23 cellular contexts compared by ENCODE assay signal in genomic region chr5:138210985-138211384, GRCh38. TPM values are rescaled to one million over a fixed set of nuclear protein-coding genes. Genes with fewer than 3 reads are reported as not detected.
DNase-seq lines count a peak whose midpoint lies in the region; ATAC-seq and TF ChIP-seq lines count a peak whose summit lies in the region.
"Had no signal": no experiment of that assay in that cellular context is flagged by ENCODE, and none has a peak within 500 bp of the region (broad histone marks: within the 10 kb centered on the region; RNA-seq: fewer than 3 reads in every experiment).

No MANE protein-coding gene starts in this region.

- H3K4me1 ChIP-seq in CD4-positive, CD25-positive, alpha-beta regulatory T cell (ENCODE audit: control insufficient read depth, insufficient read depth, low read length, poor library complexity, severe bottlenecking): peaks cover 27% of the 10 kb centered on the region
- H3K4me1 ChIP-seq in PC-9 (replicated peaks; ENCODE audit: insufficient read depth): peaks cover 8% of the 10 kb centered on the region
- H3K4me1 ChIP-seq: SJCRH30 had no signal

- no TSS peak for BruUV-seq in PC-9 (replicated peaks; lab: Mats Ljungman, UMichigan)

- peaks cover 15% of the 10 kb centered on the region for H3K36me3 Mint-ChIP-seq in activated CD4-positive, alpha-beta memory T cell treated with anti-CD3 and anti-CD28 coated beads for 36 hours
- peaks cover 18% of the 10 kb centered on the region for H3K36me3 Mint-ChIP-seq in activated CD4-positive, alpha-beta memory T cell treated with anti-CD3 and anti-CD28 coated beads, Interleukin-2, amount 10 ng/mL, durations not matched to agents 7 days and 5 days (ENCODE audit: low read depth)
- peaks cover 8% of the 10 kb centered on the region for H3K36me3 Mint-ChIP-seq in CD4-positive, CD25-positive, alpha-beta regulatory T cell
- H3K36me3 Mint-ChIP-seq in T-cell: peaks cover 9% of the 10 kb centered on the region
- H3K36me3 Mint-ChIP-seq in naive B cell: peaks cover 0 to 4% of the 10 kb centered on the region in 2 donors
- H3K36me3 Mint-ChIP-seq in chondrocyte (ENCODE audit: low read depth): no peaks in the 10 kb centered on the region

- H3K27ac ChIP-seq in CD4-positive, CD25-positive, alpha-beta regulatory T cell (ENCODE audit: insufficient read depth, low read length, poor library complexity, severe bottlenecking): no peak overlapping the region
- H3K27ac ChIP-seq in PC-9: no peak overlapping the region
- H3K27ac ChIP-seq: gastroesophageal sphincter, SJCRH30, suprapubic skin had no signal

- H3K27me3 ChIP-seq in CD4-positive, CD25-positive, alpha-beta regulatory T cell (ENCODE audit: control insufficient read depth, insufficient read depth, low read length): no peaks in the 10 kb centered on the region
- H3K27me3 ChIP-seq in PC-9 (ENCODE audit: insufficient read depth, low read depth): no peaks in the 10 kb centered on the region
- H3K27me3 ChIP-seq: gastroesophageal sphincter, SJCRH30, suprapubic skin had no signal

- ATAC-seq in CD4-positive, CD25-positive, alpha-beta regulatory T cell (ENCODE audit: low read depth in 2 of 2): no peak
- no peak for ATAC-seq in T-cell (replicated peaks in 1 of 4)
- ATAC-seq in naive B cell (ENCODE audit: low read depth in 2 of 2): no peak
- no peak for ATAC-seq in GM19463 (IDR thresholded peaks at IDR 0.05; ENCODE audit: unreplicated experiment)
- ATAC-seq: gastroesophageal sphincter, left cardiac atrium, Panc1 had no signal

- H3K9me3 Mint-ChIP-seq in activated CD4-positive, alpha-beta memory T cell treated with anti-CD3 and anti-CD28 coated beads for 36 hours: no peaks in the 10 kb centered on the region
- H3K9me3 Mint-ChIP-seq in activated CD4-positive, alpha-beta memory T cell treated with anti-CD3 and anti-CD28 coated beads, Interleukin-2, amount 10 ng/mL, durations not matched to agents 7 days and 5 days: no peaks in the 10 kb centered on the region
- no peaks in the 10 kb centered on the region for H3K9me3 Mint-ChIP-seq in CD4-positive, CD25-positive, alpha-beta regulatory T cell
- H3K9me3 Mint-ChIP-seq in T-cell: no peaks in the 10 kb centered on the region
- no peaks in the 10 kb centered on the region for H3K9me3 Mint-ChIP-seq in naive B cell
- H3K9me3 Mint-ChIP-seq in chondrocyte (ENCODE audit: low read depth): no peaks in the 10 kb centered on the region
- H3K9me3 Mint-ChIP-seq: CD14-positive monocyte had no signal

- no peak overlapping the region for H3K4me3 ChIP-seq in CD4-positive, CD25-positive, alpha-beta regulatory T cell (ENCODE audit: low read depth, low read length)
- H3K4me3 ChIP-seq in PC-9: no peak overlapping the region
- H3K4me3 ChIP-seq: gastroesophageal sphincter, SJCRH30, suprapubic skin had no signal

- no peaks in the 10 kb centered on the region for H3K9me3 ChIP-seq in CD4-positive, CD25-positive, alpha-beta regulatory T cell (ENCODE audit: control insufficient read depth in 2 of 2, low read length in 2 of 2)
- no peaks in the 10 kb centered on the region for H3K9me3 ChIP-seq in PC-9 (ENCODE audit: insufficient read depth, low read depth)
- H3K9me3 ChIP-seq: gastroesophageal sphincter, SJCRH30, suprapubic skin had no signal

- H3K79me2 ChIP-seq in PC-9 (ENCODE audit: low read depth): peaks cover 51% of the 10 kb centered on the region

- DNase-seq in activated CD4-positive, alpha-beta memory T cell treated with anti-CD3 and anti-CD28 coated beads for 36 hours: no peak
- no peak for DNase-seq in activated CD4-positive, alpha-beta memory T cell treated with anti-CD3 and anti-CD28 coated beads, Interleukin-2, amount 10 ng/mL, durations not matched to agents 7 days and 5 days
- no peak for DNase-seq in CD4-positive, CD25-positive, alpha-beta regulatory T cell
- DNase-seq in T-cell (no peak), naive B cell (no peak), chondrocyte (ENCODE audit: low spot score) (no peak), PC-9 (no peak)
- DNase-seq: erythroblast; HCEC 1CT; left cardiac atrium; NCI-H1417; NCI-H2171; NCI-H82; nucleus accumbens; retina; SJCRH30; stimulated activated CD4-positive, alpha-beta T cell treated with anti-CD3 and anti-CD28 coated beads, Interleukin-12 subunit alpha, Interleukin-12 subunit beta, amount 100 ng/mL, for 4 hours had no signal

- H3K4me1 Mint-ChIP-seq in activated CD4-positive, alpha-beta memory T cell treated with anti-CD3 and anti-CD28 coated beads for 36 hours (ENCODE audit: low read depth): peaks cover 23% of the 10 kb centered on the region
- peaks cover 24% of the 10 kb centered on the region for H3K4me1 Mint-ChIP-seq in activated CD4-positive, alpha-beta memory T cell treated with anti-CD3 and anti-CD28 coated beads, Interleukin-2, amount 10 ng/mL, durations not matched to agents 7 days and 5 days
- H3K4me1 Mint-ChIP-seq in CD4-positive, CD25-positive, alpha-beta regulatory T cell: peaks cover 11 to 30% (median 22%) of the 10 kb centered on the region in 4 donors
- H3K4me1 Mint-ChIP-seq in T-cell (peaks cover 24 to 26% (median 26%) of the 10 kb centered on the region in 3 donors), naive B cell (peaks cover 18 to 32% (median 22%) of the 10 kb centered on the region in 3 donors), chondrocyte (ENCODE audit: low read depth) (peaks cover 24% of the 10 kb centered on the region)

- H3F3A ChIP-seq in PC-9 (ENCODE audit: insufficient read depth, low read depth): peaks cover 9% of the 10 kb centered on the region; the same call in 1 of the 2 replicates

- no peaks in the 10 kb centered on the region for H3K9me2 ChIP-seq in PC-9 (ENCODE audit: insufficient read depth)

- H3K4me3 Mint-ChIP-seq in activated CD4-positive, alpha-beta memory T cell treated with anti-CD3 and anti-CD28 coated beads for 36 hours: peak overlapping the region; percentile 21
- no peak overlapping the region for H3K4me3 Mint-ChIP-seq in activated CD4-positive, alpha-beta memory T cell treated with anti-CD3 and anti-CD28 coated beads, Interleukin-2, amount 10 ng/mL, durations not matched to agents 7 days and 5 days
- peak overlapping the region; percentile 35 to 86 (median 44) for H3K4me3 Mint-ChIP-seq in CD4-positive, CD25-positive, alpha-beta regulatory T cell
- H3K4me3 Mint-ChIP-seq in T-cell (peak overlapping the region; percentile 5 to 96 (median 62)), naive B cell (peak overlapping the region in 6 of 8 donors; percentile 20 to 84 (median 58)), chondrocyte (ENCODE audit: unreplicated experiment) (no peak overlapping the region)
- H3K4me3 Mint-ChIP-seq: CD14-positive monocyte had no signal

- no peaks in the 10 kb centered on the region for H3K27me3 Mint-ChIP-seq in activated CD4-positive, alpha-beta memory T cell treated with anti-CD3 and anti-CD28 coated beads for 36 hours
- H3K27me3 Mint-ChIP-seq in activated CD4-positive, alpha-beta memory T cell treated with anti-CD3 and anti-CD28 coated beads, Interleukin-2, amount 10 ng/mL, durations not matched to agents 7 days and 5 days: no peaks in the 10 kb centered on the region
- no peaks in the 10 kb centered on the region for H3K27me3 Mint-ChIP-seq in CD4-positive, CD25-positive, alpha-beta regulatory T cell
- no peaks in the 10 kb centered on the region for H3K27me3 Mint-ChIP-seq in T-cell
- no peaks in the 10 kb centered on the region for H3K27me3 Mint-ChIP-seq in naive B cell
- H3K27me3 Mint-ChIP-seq in chondrocyte (ENCODE audit: low read depth): no peaks in the 10 kb centered on the region

- POLR2A ChIA-PET in activated CD4-positive, alpha-beta memory T cell treated with anti-CD3 and anti-CD28 coated beads for 36 hours (lab: Charles Lee): interaction anchor here (1.0 kb wide), 1 partner anchor 121 kb away, joined by 3 read pairs; the partner anchor contains the start of gene CDC25C
- POLR2A ChIA-PET in activated CD4-positive, alpha-beta memory T cell treated with anti-CD3 and anti-CD28 coated beads, Interleukin-2, amount 10 ng/mL, durations not matched to agents 7 days and 5 days (lab: Charles Lee): no interaction called here
- POLR2A ChIA-PET in T-cell (lab: Charles Lee): interaction anchor here in 1 of 2 donors (0.7 kb wide), 1 partner anchor 156 kb away, joined by 3 read pairs; no protein-coding TSS in a partner anchor
- POLR2A ChIA-PET in PC-9 (lab: Charles Lee; ENCODE audit: unreplicated experiment): no interaction called here

- H4K20me1 ChIP-seq in PC-9 (ENCODE audit: insufficient read depth): no peaks in the 10 kb centered on the region

- H2AFZ ChIP-seq in PC-9: no peak overlapping the region

- H3K27ac Mint-ChIP-seq in activated CD4-positive, alpha-beta memory T cell treated with anti-CD3 and anti-CD28 coated beads for 36 hours: no peak overlapping the region
- no peak overlapping the region for H3K27ac Mint-ChIP-seq in activated CD4-positive, alpha-beta memory T cell treated with anti-CD3 and anti-CD28 coated beads, Interleukin-2, amount 10 ng/mL, durations not matched to agents 7 days and 5 days
- peak overlapping the region in 1 of 3 donors; percentile 79 for H3K27ac Mint-ChIP-seq in CD4-positive, CD25-positive, alpha-beta regulatory T cell
- H3K27ac Mint-ChIP-seq in T-cell: no peak overlapping the region
- peak overlapping the region in 1 of 6 donors; percentile 11 for H3K27ac Mint-ChIP-seq in naive B cell
- H3K27ac Mint-ChIP-seq in chondrocyte (ENCODE audit: unreplicated experiment): no peak overlapping the region

- TF ChIP-seq CTCF in chondrocyte (IDR thresholded peaks at IDR 0.05) (no peak), PC-9 (conservative IDR thresholded peaks at IDR 0.05) (no peak)

- CTCF ChIA-PET in activated CD4-positive, alpha-beta memory T cell treated with anti-CD3 and anti-CD28 coated beads for 36 hours (lab: Charles Lee): interaction anchor here (0.7 to 0.9 kb wide), 3 partner anchors 144 to 313 kb away, joined by 3 to 4 read pairs (median 4); no protein-coding TSS in a partner anchor
- CTCF ChIA-PET in activated CD4-positive, alpha-beta memory T cell treated with anti-CD3 and anti-CD28 coated beads, Interleukin-2, amount 10 ng/mL, durations not matched to agents 7 days and 5 days (lab: Charles Lee): interaction anchor here (0.7 kb wide), 1 partner anchor 20 kb away, joined by 3 read pairs; no protein-coding TSS in a partner anchor
- CTCF ChIA-PET in T-cell (lab: Charles Lee) (interaction anchor here in 1 of 2 donors (0.7 to 1.3 kb wide), 2 partner anchors 141 to 256 kb away, joined by 4 read pairs; no protein-coding TSS in a partner anchor), PC-9 (lab: Charles Lee) (no interaction called here)

- H3K36me3 ChIP-seq in CD4-positive, CD25-positive, alpha-beta regulatory T cell (ENCODE audit: control insufficient read depth, insufficient read depth, low read length): peaks cover 8% of the 10 kb centered on the region
- H3K36me3 ChIP-seq in PC-9 (ENCODE audit: low read depth): peaks cover 4% of the 10 kb centered on the region; the same call in 1 of the 2 replicates

- intact Hi-C loops in activated CD4-positive, alpha-beta memory T cell treated with anti-CD3 and anti-CD28 coated beads for 36 hours (cut with micrococcal nuclease): loop anchor here (10.0 kb wide), 1 partner anchor 224 kb away; the partner anchor contains the start of gene REEP2
- intact Hi-C loops in PC-9 (cut with micrococcal nuclease; ENCODE audit: unreplicated experiment): no loop called here

- no peak overlapping the region for H3K4me2 ChIP-seq in PC-9

RNA-seq across cellular contexts. Expression of gene CDC23, which starts 2.1 kb away (rescaled TPM):
- 10 to 100 TPM; 32.4 to 33.4 TPM for total RNA-seq in activated CD4-positive, alpha-beta memory T cell treated with anti-CD3 and anti-CD28 coated beads for 36 hours
- total RNA-seq in activated CD4-positive, alpha-beta memory T cell treated with anti-CD3 and anti-CD28 coated beads, Interleukin-2, amount 10 ng/mL, durations not matched to agents 7 days and 5 days: 10 to 100 TPM; 32.3 to 33.3 TPM
- total RNA-seq in CD4-positive, CD25-positive, alpha-beta regulatory T cell: 19.4 TPM
- polyA plus RNA-seq in CD4-positive, CD25-positive, alpha-beta regulatory T cell: 10 to 100 TPM; 14.7 to 28.5 (median 24.4) TPM
- total RNA-seq in T-cell (10 to 100 TPM; 14.8 to 31.0 (median 23.8) TPM), chondrocyte (28.8 to 32.4 TPM (median 30.8 TPM) in 3 replicates), PC-9 (2021) (40.5 and 42.4 TPM in 2 replicates)
- polyA plus RNA-seq in naive B cell (ENCODE audit: low read depth in 6 of 6): 10 to 100 TPM; 12.6 to 26.0 (median 14.1) TPM

RNA-seq across cellular contexts. Expression of gene KIF20A, which starts 32.1 kb away (rescaled TPM):
- total RNA-seq in activated CD4-positive, alpha-beta memory T cell treated with anti-CD3 and anti-CD28 coated beads for 36 hours: 10 to 100 TPM; 55.5 to 60.3 TPM
- total RNA-seq in activated CD4-positive, alpha-beta memory T cell treated with anti-CD3 and anti-CD28 coated beads, Interleukin-2, amount 10 ng/mL, durations not matched to agents 7 days and 5 days: 10 to 100 TPM; 50.7 to 55.7 TPM
- 0.91 TPM for total RNA-seq in CD4-positive, CD25-positive, alpha-beta regulatory T cell
- polyA plus RNA-seq in CD4-positive, CD25-positive, alpha-beta regulatory T cell: 1 to 10 TPM in 1 of 4 donors, under 1 TPM in 3; 0.29 to 1.1 (median 0.45) TPM
- total RNA-seq in T-cell (under 1 TPM; 0.32 to 0.67 (median 0.56) TPM), chondrocyte (5.2 to 15.9 TPM (median 14.3 TPM) in 3 replicates), PC-9 (2021) (63.6 and 88.6 TPM in 2 replicates)
- not detected for polyA plus RNA-seq in naive B cell (ENCODE audit: low read depth in 6 of 6)
- total RNA-seq: mesenteric fat pad had no signal
- polyA plus RNA-seq: CD14-positive monocyte had no signal

RNA-seq across cellular contexts. Expression of gene BRD8, which starts 32.6 kb away (rescaled TPM):
- total RNA-seq in activated CD4-positive, alpha-beta memory T cell treated with anti-CD3 and anti-CD28 coated beads for 36 hours: 10 to 100 TPM; 62.9 to 65.8 TPM
- total RNA-seq in activated CD4-positive, alpha-beta memory T cell treated with anti-CD3 and anti-CD28 coated beads, Interleukin-2, amount 10 ng/mL, durations not matched to agents 7 days and 5 days: 10 to 100 TPM; 62.9 to 72.7 TPM
- 20.9 TPM for total RNA-seq in CD4-positive, CD25-positive, alpha-beta regulatory T cell
- polyA plus RNA-seq in CD4-positive, CD25-positive, alpha-beta regulatory T cell: 10 to 100 TPM; 19.5 to 32.9 (median 21.4) TPM
- total RNA-seq in T-cell: 10 to 100 TPM; 29.5 to 79.5 (median 72.2) TPM
- 10 to 100 TPM; 11.2 to 38.2 (median 26.2) TPM for polyA plus RNA-seq in naive B cell (ENCODE audit: low read depth in 6 of 6)
- 31.4 to 49.5 TPM (median 33.1 TPM) in 3 replicates for total RNA-seq in chondrocyte
- total RNA-seq in PC-9 (2021): 126 and 171 TPM in 2 replicates

Comparison
In these comparisons a context has a peak if more than half of its experiments do, and no peak if none do; other contexts are left out.
1. H3K4me3 Mint-ChIP-seq: peak in activated CD4-positive, alpha-beta memory T cell treated with anti-CD3 and anti-CD28 coated beads for 36 hours (single experiment), CD4-positive, CD25-positive, alpha-beta regulatory T cell (4 of 4), T-cell (3 of 3) and naive B cell (6 of 8); none in activated CD4-positive, alpha-beta memory T cell treated with anti-CD3 and anti-CD28 coated beads, Interleukin-2, amount 10 ng/mL, durations not matched to agents 7 days and 5 days (single experiment) and chondrocyte (single experiment).